In the genomic region with DNA sequence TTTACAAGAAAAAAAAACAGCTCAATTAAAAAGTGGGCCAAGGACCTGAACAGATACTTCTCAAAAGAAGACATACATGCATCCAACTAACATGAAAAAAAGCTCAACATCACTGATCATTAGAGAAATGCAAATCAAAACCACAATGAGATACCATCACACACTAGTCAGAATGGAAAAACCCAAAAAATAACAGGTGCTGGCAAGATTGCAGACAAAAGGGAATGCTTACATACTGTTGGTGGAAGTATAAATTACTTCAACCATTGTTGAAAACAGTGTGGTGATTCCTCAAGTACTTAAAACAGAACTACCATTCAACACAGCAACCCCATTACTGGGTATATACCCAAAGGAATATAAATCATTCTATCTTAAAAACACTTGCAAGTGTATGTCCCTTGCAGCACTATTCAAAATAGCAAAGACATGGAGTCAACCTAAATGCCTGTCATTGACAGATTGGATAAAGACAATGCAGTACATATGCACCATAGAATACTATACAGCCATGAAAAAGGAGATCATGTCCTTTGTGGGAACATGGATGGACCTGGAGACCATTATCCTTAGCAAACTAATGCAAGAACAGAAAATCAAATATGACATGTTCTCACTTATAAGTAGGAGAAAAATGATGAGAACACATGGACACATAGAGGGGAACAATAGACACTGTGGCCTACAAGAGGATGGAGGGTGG, we compare ENCODE assay signal across 11 cellular contexts.
A peak's percentile ranks its signal among the peaks of the same experiment; 100 is the strongest.
DNase-seq lines count a peak whose midpoint lies in the region; ATAC-seq and TF ChIP-seq lines count a peak whose summit lies in the region.
"Had no signal": no experiment of that assay in that cellular context is flagged by ENCODE, and none has a peak within 500 bp of the region (broad histone marks: within the 10 kb centered on the region; RNA-seq: fewer than 3 reads in every experiment).

No MANE protein-coding gene starts in this region.

- DNase-seq in fibroblast of mammary gland (ENCODE audit: low read depth) (peak; percentile 11), Calu3 (no peak), erythroblast (lab: John Stamatoyannopoulos, UW) (no peak), foreskin fibroblast (no peak), aorta (no peak)
- DNase-seq: activated CD8-positive, alpha-beta memory T cell treated with anti-CD3 and anti-CD28 coated beads, Interleukin-2, amount 10 ng/mL, durations not matched to agents 7 days and 5 days; stimulated activated CD4-positive, alpha-beta T cell treated with anti-CD3 and anti-CD28 coated beads, Interleukin-12 subunit alpha, Interleukin-12 subunit beta, amount 100 ng/mL, for 4 hours; T-helper 1 cell had no signal

- H3K27ac ChIP-seq in aorta (ENCODE audit: low read depth in 1 of 2, low read length in 2 of 2), result no peak overlapping the region

- H3K27me3 Mint-ChIP-seq in Calu3 (ENCODE audit: unreplicated experiment), result no peaks in the 10 kb centered on the region
- H3K27me3 Mint-ChIP-seq: activated CD8-positive, alpha-beta memory T cell treated with anti-CD3 and anti-CD28 coated beads, Interleukin-2, amount 10 ng/mL, durations not matched to agents 7 days and 5 days had no signal

- BruUV-seq in Calu3 (replicated peaks; lab: Mats Ljungman, UMichigan), result no TSS peak

- no peak overlapping the region for H3K27ac Mint-ChIP-seq in Calu3 (ENCODE audit: unreplicated experiment)
- H3K27ac Mint-ChIP-seq: activated CD8-positive, alpha-beta memory T cell treated with anti-CD3 and anti-CD28 coated beads, Interleukin-2, amount 10 ng/mL, durations not matched to agents 7 days and 5 days had no signal

- H3K9me3 ChIP-seq in aorta (ENCODE audit: control insufficient read depth, low read length), result no peaks in the 10 kb centered on the region

- TF ChIP-seq CTCF in fibroblast of mammary gland (conservative IDR thresholded peaks at IDR 0.05; ENCODE audit: control insufficient read depth, insufficient read depth, low read depth, low read length) (no peak), Calu3 (IDR thresholded peaks at IDR 0.05; ENCODE audit: unreplicated experiment) (no peak), foreskin fibroblast (IDR thresholded peaks at IDR 0.05; ENCODE audit: low read depth, low read length) (no peak)

- peak; percentile 85 for ATAC-seq in GM18867 (IDR thresholded peaks at IDR 0.05; ENCODE audit: unreplicated experiment)
- peak; percentile 83 for ATAC-seq in GM21786 (IDR thresholded peaks at IDR 0.05; ENCODE audit: unreplicated experiment)
- peak; percentile 95 for ATAC-seq in HG03432 (IDR thresholded peaks at IDR 0.05; ENCODE audit: unreplicated experiment)
- no peak for ATAC-seq in aorta (ENCODE audit: low FRiP score)
- ATAC-seq: activated CD8-positive, alpha-beta memory T cell treated with anti-CD3 and anti-CD28 coated beads, Interleukin-2, amount 10 ng/mL, durations not matched to agents 7 days and 5 days had no signal

- H3K4me3 ChIP-seq in fibroblast of mammary gland (ENCODE audit: control insufficient read depth, low read depth, low read length) (no peak overlapping the region), foreskin fibroblast (ENCODE audit: low read depth in 1 of 2, low read length in 2 of 2) (no peak overlapping the region), aorta (ENCODE audit: low read length in 2 of 2) (no peak overlapping the region)

- H3K4me3 Mint-ChIP-seq in Calu3 (ENCODE audit: low read depth, unreplicated experiment), result no peak overlapping the region
- H3K4me3 Mint-ChIP-seq: activated CD8-positive, alpha-beta memory T cell treated with anti-CD3 and anti-CD28 coated beads, Interleukin-2, amount 10 ng/mL, durations not matched to agents 7 days and 5 days had no signal

- peaks cover 0 to 3% of the 10 kb centered on the region in 2 donors for H3K4me1 ChIP-seq in aorta (ENCODE audit: control insufficient read depth in 1 of 2, insufficient read depth in 2 of 2, low read length in 2 of 2)

- CTCF ChIA-PET in Calu3 (lab: Charles Lee), result no interaction called here

- no peaks in the 10 kb centered on the region for H3K4me1 Mint-ChIP-seq in Calu3 (ENCODE audit: low read depth, unreplicated experiment)

- H3K9me3 Mint-ChIP-seq in Calu3 (ENCODE audit: low read depth, unreplicated experiment), result no peaks in the 10 kb centered on the region

- H3K27me3 ChIP-seq in aorta (ENCODE audit: control insufficient read depth in 1 of 2, insufficient read depth in 2 of 2, low read length in 1 of 2), result no peaks in the 10 kb centered on the region

- no peak for TF ChIP-seq POLR2A in erythroblast (IDR thresholded peaks at IDR 0.05; ENCODE audit: low read length)

- intact Hi-C loops in Calu3 (cut with micrococcal nuclease; ENCODE audit: unreplicated experiment) (no loop called here), aorta (cut with DNase I) (no loop called here)

- no peaks in the 10 kb centered on the region for H3K36me3 Mint-ChIP-seq in Calu3 (ENCODE audit: insufficient read depth, unreplicated experiment)

- no peaks in the 10 kb centered on the region for H3K36me3 ChIP-seq in aorta (ENCODE audit: control insufficient read depth in 1 of 2, insufficient read depth in 2 of 2, low read length in 1 of 2)
